Comparison of ENCODE assay signal across 13 cellular contexts in genomic region chr17:63279498-63280230, GRCh38.
DNase-seq lines count a peak whose midpoint lies in the region; ATAC-seq and TF ChIP-seq lines count a peak whose summit lies in the region.
"Had no signal": no experiment of that assay in that cellular context is flagged by ENCODE, and none has a peak within 500 bp of the region (broad histone marks: within the 10 kb centered on the region; RNA-seq: fewer than 3 reads in every experiment).

No MANE protein-coding gene starts in this region.

- DNase-seq in BJ (ENCODE audit: low read depth) = peak; percentile 42
- peak; percentile 64 for DNase-seq in M059J (ENCODE audit: low read depth)
- peak; percentile 32 for DNase-seq in brain microvascular endothelial cell
- DNase-seq in left lung = no peak
- DNase-seq in Peyer's patch = no peak
- no peak for DNase-seq in NCI-H187 (lab: John Stamatoyannopoulos, UW)
- DNase-seq: anterior cingulate cortex; CD8-positive, alpha-beta memory T cell; H9; kidney had no signal

- H3K4me3 ChIP-seq in BJ (ENCODE audit: low read depth, low read length) (no peak overlapping the region), brain microvascular endothelial cell (ENCODE audit: low read depth, low read length) (no peak overlapping the region), left lung (no peak overlapping the region), Peyer's patch (no peak overlapping the region)

- ATAC-seq in left lung = peak; percentile 42
- no peak for ATAC-seq in HG02870 (IDR thresholded peaks at IDR 0.05; ENCODE audit: unreplicated experiment)
- no peak for ATAC-seq in HG03045 (IDR thresholded peaks at IDR 0.05; ENCODE audit: unreplicated experiment)
- ATAC-seq: esophagus mucosa had no signal

- H3K27ac ChIP-seq in brain microvascular endothelial cell (peak overlapping the region; percentile 77), left lung (peak overlapping the region in 1 of 2 donors; percentile 6), Peyer's patch (no peak overlapping the region)

- in situ Hi-C loops in brain microvascular endothelial cell (cut with HindIII; ENCODE audit: low pct_ligation_motif_present, low sequenced_read_pairs) = no loop called here

- TF ChIP-seq CTCF in BJ (IDR thresholded peaks at IDR 0.05; ENCODE audit: insufficient read depth, low read depth, low read length) (no peak), brain microvascular endothelial cell (IDR thresholded peaks at IDR 0.05; ENCODE audit: low read depth, low read length, missing control alignments) (no peak), left lung (IDR thresholded peaks at IDR 0.05) (no peak), Peyer's patch (IDR thresholded peaks at IDR 0.05) (no peak)

- H3K4me1 ChIP-seq in left lung (peaks cover 0 to 39% of the 10 kb centered on the region in 2 donors), Peyer's patch (no peaks in the 10 kb centered on the region)

- POLR2A ChIA-PET in BJ (lab: Charles Lee) = interaction anchor here (0.6 kb wide), 1 partner anchor 415 kb away, joined by 4 read pairs; no protein-coding TSS in a partner anchor

- CTCF ChIA-PET in BJ (lab: Yijun Ruan, JAX) = no interaction called here

- H3K36me3 ChIP-seq in BJ (ENCODE audit: control insufficient read depth, insufficient read depth, low read length) = no peaks in the 10 kb centered on the region
- no peaks in the 10 kb centered on the region for H3K36me3 ChIP-seq in brain microvascular endothelial cell (replicated peaks)
- no peaks in the 10 kb centered on the region for H3K36me3 ChIP-seq in left lung
- H3K36me3 ChIP-seq in Peyer's patch = no peaks in the 10 kb centered on the region

- intact Hi-C loops in left lung (cut with DNase I) = no loop called here

- no peak for TF ChIP-seq POLR2A in Peyer's patch (IDR thresholded peaks at IDR 0.05)

- peaks cover 0 to 4% of the 10 kb centered on the region in 2 donors for H3K9me3 ChIP-seq in left lung
- H3K9me3 ChIP-seq in Peyer's patch = no peaks in the 10 kb centered on the region

- H3K27me3 ChIP-seq in BJ (ENCODE audit: control insufficient read depth, insufficient read depth, low read length) = no peaks in the 10 kb centered on the region
- no peaks in the 10 kb centered on the region for H3K27me3 ChIP-seq in brain microvascular endothelial cell (replicated peaks)
- H3K27me3 ChIP-seq in left lung = no peaks in the 10 kb centered on the region
- no peaks in the 10 kb centered on the region for H3K27me3 ChIP-seq in Peyer's patch

Comparison
In these comparisons a context has a peak if more than half of its experiments do, and no peak if none do; other contexts are left out.
1. DNase-seq: peak in BJ (single experiment), M059J (single experiment) and brain microvascular endothelial cell (single experiment); none in left lung (0 of 2), Peyer's patch (0 of 3) and NCI-H187 (0 of 2).